Comparison of ENCODE assay signal across 8 cellular contexts in genomic region chr14:21557084-21557901, GRCh38. TPM values are rescaled to one million over a fixed set of nuclear protein-coding genes. Genes with fewer than 3 reads are reported as not detected.
A peak's percentile ranks its signal among the peaks of the same experiment; 100 is the strongest.
DNase-seq lines count a peak whose midpoint lies in the region; ATAC-seq and TF ChIP-seq lines count a peak whose summit lies in the region.

No MANE protein-coding gene starts in this region.

- H3K4me3 ChIP-seq in ovary (peak overlapping the region; percentile 12), thymus (ENCODE audit: low read length) (peak overlapping the region; percentile 29)

- no peaks in the 10 kb centered on the region for H3K27me3 ChIP-seq in ovary
- no peaks in the 10 kb centered on the region for H3K27me3 ChIP-seq in thymus (ENCODE audit: control insufficient read depth, insufficient read depth)

- H3K9me3 ChIP-seq in ovary (no peaks in the 10 kb centered on the region), thymus (ENCODE audit: control insufficient read depth) (no peaks in the 10 kb centered on the region)

- WGBS in ovary, 3 donors: 2 to 5% (median 3%) methylated on average over 11 of the region's 11 CpGs
- WGBS in thymus: 29% methylated on average over 11 of the region's 11 CpGs

- H3K4me1 ChIP-seq in ovary (ENCODE audit: insufficient read depth) (no peaks in the 10 kb centered on the region), thymus (ENCODE audit: control insufficient read depth, insufficient read depth, low read length) (no peaks in the 10 kb centered on the region)

- no peak for TF ChIP-seq POLR2A in ovary (IDR thresholded peaks at IDR 0.05)

- intact Hi-C loops in head of caudate nucleus (cut with DNase I) (loop anchor here (10.0 kb wide), 2 partner anchors 52 to 452 kb away; partner anchors contain the start of gene TMEM253), ovary (cut with DNase I) (loop anchor here in 1 of 4 donors (10.0 kb wide), 1 partner anchor 102 kb away; the partner anchor contains the start of gene CHD8)

- TF ChIP-seq EP300 in ovary (IDR thresholded peaks at IDR 0.05): no peak

- H3K36me3 ChIP-seq in ovary (no peaks in the 10 kb centered on the region), thymus (ENCODE audit: control insufficient read depth, insufficient read depth) (no peaks in the 10 kb centered on the region)

- TF ChIP-seq CTCF in GM12873 (IDR thresholded peaks at IDR 0.05; ENCODE audit: insufficient read depth, low read depth, low read length, missing control alignments): peak; percentile 54
- TF ChIP-seq CTCF in ovary (IDR thresholded peaks at IDR 0.05): peak; percentile 70 to 86 (median 82)

- peak overlapping the region in 1 of 2 donors; percentile 56 for H3K27ac ChIP-seq in ovary
- H3K27ac ChIP-seq in thymus (ENCODE audit: low read depth): no peak overlapping the region

- DNase-seq in NCI-H1092 treated with DMSO at 0.1 percent for 48 hours (lab: John Stamatoyannopoulos, UW) (peak; percentile 96), head of caudate nucleus (peak in 41 of 42 donors; percentile 15 to 94 (median 76)), ovary (peak; percentile 62 to 87 (median 71))
- DNase-seq in activated naive CD8-positive, alpha-beta T cell treated with anti-CD3 and anti-CD28 coated beads, Interleukin-2, amount 50 U/mL, for 16 hours (ENCODE audit: low read depth, low spot score): peak; percentile 53

- peak; percentile 89 for ATAC-seq in SK-N-SH treated with all-trans-retinoic acid at 6 μM for 48 hours
- no peak for ATAC-seq in GM21423 (IDR thresholded peaks at IDR 0.05; ENCODE audit: unreplicated experiment)

TF ChIP-seq in SK-N-SH treated with all-trans-retinoic acid at 6 μM for 48 hours, 23 proteins besides CTCF, POLR2A, EP300 and RAD21:
- no peak for TF ChIP-seq ISL1 (CRISPR knock-in tag; IDR thresholded peaks at IDR 0.05)
- no peak for TF ChIP-seq POU6F1 (CRISPR knock-in tag; IDR thresholded peaks at IDR 0.05; ENCODE audit: borderline replicate concordance, low read depth)
- no peak for TF ChIP-seq TCF4 (CRISPR knock-in tag; IDR thresholded peaks at IDR 0.05; ENCODE audit: borderline replicate concordance)
- no peak for TF ChIP-seq ZFP3 (CRISPR knock-in tag; IDR thresholded peaks at IDR 0.05)
- no peak for TF ChIP-seq RARB (CRISPR knock-in tag; IDR thresholded peaks at IDR 0.05)
- TF ChIP-seq GLIS3 (CRISPR knock-in tag; IDR thresholded peaks at IDR 0.05): no peak
- TF ChIP-seq CSDC2 (CRISPR knock-in tag; IDR thresholded peaks at IDR 0.05): no peak
- TF ChIP-seq, protein P1, sequence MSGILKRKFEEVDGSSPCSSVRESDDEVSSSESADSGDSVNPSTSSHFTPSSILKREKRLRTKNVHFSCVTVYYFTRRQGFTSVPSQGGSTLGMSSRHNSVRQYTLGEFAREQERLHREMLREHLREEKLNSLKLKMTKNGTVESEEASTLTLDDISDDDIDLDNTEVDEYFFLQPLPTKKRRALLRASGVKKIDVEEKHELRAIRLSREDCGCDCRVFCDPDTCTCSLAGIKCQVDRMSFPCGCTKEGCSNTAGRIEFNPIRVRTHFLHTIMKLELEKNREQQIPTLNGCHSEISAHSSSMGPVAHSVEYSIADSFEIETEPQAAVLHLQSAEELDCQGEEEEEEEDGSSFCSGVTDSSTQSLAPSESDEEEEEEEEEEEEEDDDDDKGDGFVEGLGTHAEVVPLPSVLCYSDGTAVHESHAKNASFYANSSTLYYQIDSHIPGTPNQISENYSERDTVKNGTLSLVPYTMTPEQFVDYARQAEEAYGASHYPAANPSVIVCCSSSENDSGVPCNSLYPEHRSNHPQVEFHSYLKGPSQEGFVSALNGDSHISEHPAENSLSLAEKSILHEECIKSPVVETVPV (CRISPR knock-in tag; IDR thresholded peaks at IDR 0.05): no peak
- no peak for TF ChIP-seq ZNF8 (CRISPR knock-in tag; IDR thresholded peaks at IDR 0.05)
- no peak for TF ChIP-seq OSR1 (CRISPR knock-in tag; IDR thresholded peaks at IDR 0.05)
- no peak for TF ChIP-seq TSHZ2 (CRISPR knock-in tag; IDR thresholded peaks at IDR 0.05)
- no peak for TF ChIP-seq SNAI2 (CRISPR knock-in tag; IDR thresholded peaks at IDR 0.05)
- no peak for TF ChIP-seq ESRRG (CRISPR knock-in tag; IDR thresholded peaks at IDR 0.05)
- TF ChIP-seq ZFP30 (CRISPR knock-in tag; IDR thresholded peaks at IDR 0.05): no peak
- no peak for TF ChIP-seq PATZ1 (CRISPR knock-in tag; IDR thresholded peaks at IDR 0.05; ENCODE audit: borderline replicate concordance)
- TF ChIP-seq ZNF565 (CRISPR knock-in tag; conservative IDR thresholded peaks at IDR 0.05; ENCODE audit: low read depth): no peak
- TF ChIP-seq TOX (CRISPR knock-in tag; IDR thresholded peaks at IDR 0.05; ENCODE audit: borderline replicate concordance): no peak

RNA-seq across cellular contexts. Expression of gene OR10G3, which starts 22.6 kb away (rescaled TPM):
- total RNA-seq in ovary: not detected
- not detected for polyA plus RNA-seq in ovary
- 0.07 TPM for polyA plus RNA-seq in thymus

RNA-seq across cellular contexts. Expression of gene SALL2, which starts 31.1 kb away (rescaled TPM):
- 10 to 100 TPM; 11.9 to 38.8 (median 22.8) TPM for total RNA-seq in ovary
- 10 to 100 TPM; 25.9 to 32.7 TPM for polyA plus RNA-seq in ovary
- 4.1 TPM for polyA plus RNA-seq in thymus

RNA-seq across cellular contexts. Expression of gene METTL3, which starts 46.2 kb away (rescaled TPM):
- total RNA-seq in ovary: 10 to 100 TPM; 40.4 to 61.5 (median 44.7) TPM
- polyA plus RNA-seq in ovary (10 to 100 TPM; 36.3 to 37.0 TPM), thymus (67.5 TPM)
